ENCODE assay signal across 6 cellular contexts in genomic region chrX:49155900-49156837, GRCh38. TPM values are rescaled to one million over a fixed set of nuclear protein-coding genes. Genes with fewer than 3 reads are reported as not detected.
DNase-seq lines count a peak whose midpoint lies in the region; ATAC-seq and TF ChIP-seq lines count a peak whose summit lies in the region.

No MANE protein-coding gene starts in this region.

- H3K36me3 Mint-ChIP-seq in central memory CD8-positive, alpha-beta T cell (ENCODE audit: insufficient read depth), result peaks cover 8% of the 10 kb centered on the region

- H3K4me3 Mint-ChIP-seq in central memory CD8-positive, alpha-beta T cell, result peak overlapping the region; percentile 93

- no peaks in the 10 kb centered on the region for H3K4me1 ChIP-seq in muscle layer of colon (ENCODE audit: insufficient read depth, low read length)
- no peaks in the 10 kb centered on the region for H3K4me1 ChIP-seq in upper lobe of right lung

- H3K9me3 ChIP-seq in muscle layer of colon (ENCODE audit: low read length) (no peaks in the 10 kb centered on the region), upper lobe of right lung (no peaks in the 10 kb centered on the region)

- H3K4me1 Mint-ChIP-seq in central memory CD8-positive, alpha-beta T cell, result peaks cover 17% of the 10 kb centered on the region

- DNase-seq in HuH-7 (ENCODE audit: low spot score) (peak; percentile 68), SW 1271 (lab: John Stamatoyannopoulos, UW) (peak; percentile 25 to 56), upper lobe of right lung (peak; percentile 94)
- peak; percentile 70 to 78 for DNase-seq in central memory CD8-positive, alpha-beta T cell (ENCODE audit: low spot score in 2 of 2)

- no peaks in the 10 kb centered on the region for H3K27me3 ChIP-seq in muscle layer of colon (ENCODE audit: control insufficient read depth in 1 of 2, insufficient read depth in 2 of 2, low read length in 2 of 2)
- no peaks in the 10 kb centered on the region for H3K27me3 ChIP-seq in upper lobe of right lung

- H3K9me3 Mint-ChIP-seq in central memory CD8-positive, alpha-beta T cell, result no peaks in the 10 kb centered on the region

- H3K4me3 ChIP-seq in muscle layer of colon (ENCODE audit: low read depth in 1 of 2, low read length in 2 of 2) (peak overlapping the region; percentile 11 to 53), upper lobe of right lung (peak overlapping the region; percentile 56)

- peak; percentile 84 for ATAC-seq in GM19023 (IDR thresholded peaks at IDR 0.05; ENCODE audit: unreplicated experiment)
- peak; percentile 93 for ATAC-seq in central memory CD8-positive, alpha-beta T cell (replicated peaks; ENCODE audit: extremely low read depth, poor library complexity, severe bottlenecking)
- peak; percentile 97 for ATAC-seq in upper lobe of right lung

- H3K27ac ChIP-seq in muscle layer of colon (ENCODE audit: low read depth, low read length) (peak overlapping the region; percentile 74), upper lobe of right lung (peak overlapping the region; percentile 92)

- TF ChIP-seq CTCF in upper lobe of right lung (IDR thresholded peaks at IDR 0.05), result peak; percentile 66

- H3K9ac ChIP-seq in muscle layer of colon (ENCODE audit: low read length), result no peak overlapping the region

- H3K27me3 Mint-ChIP-seq in central memory CD8-positive, alpha-beta T cell, result no peaks in the 10 kb centered on the region

- peak overlapping the region; percentile 94 for H3K27ac Mint-ChIP-seq in central memory CD8-positive, alpha-beta T cell (ENCODE audit: low read depth)

- intact Hi-C loops in upper lobe of right lung (cut with DNase I), result no loop called here

- H3K36me3 ChIP-seq in muscle layer of colon (ENCODE audit: insufficient read depth, low read length) (no peaks in the 10 kb centered on the region), upper lobe of right lung (no peaks in the 10 kb centered on the region)

RNA-seq across cellular contexts. Expression of gene MAGIX, which starts 6.4 kb away (rescaled TPM):
- total RNA-seq in upper lobe of right lung, result 7.1 TPM

RNA-seq across cellular contexts. Expression of gene PLP2, which starts 15.5 kb away (rescaled TPM):
- 90.9 TPM for total RNA-seq in upper lobe of right lung

RNA-seq across cellular contexts. Expression of gene PRICKLE3, which starts 30.0 kb away (rescaled TPM):
- 16.4 TPM for total RNA-seq in upper lobe of right lung

RNA-seq across cellular contexts. Expression of gene GPKOW, which starts 32.6 kb away (rescaled TPM):
- 19.3 TPM for total RNA-seq in upper lobe of right lung

RNA-seq across cellular contexts. Expression of gene SYP, which starts 43.8 kb away (rescaled TPM):
- total RNA-seq in upper lobe of right lung, result 3.5 TPM

Comparison
In these comparisons a context has a peak if more than half of its experiments do, and no peak if none do; other contexts are left out.
1. Peak in every context shown above with its lines: DNase-seq, ATAC-seq, H3K4me3 ChIP-seq and H3K27ac ChIP-seq.
2. DNase-seq: peak in every context shown above with its lines; median percentile 94 in upper lobe of right lung; 74 in central memory CD8-positive, alpha-beta T cell; 68 in HuH-7; 40 in SW 1271.